ENCODE assay signal across 8 cellular contexts in genomic region chr10:96130326-96130758, GRCh38. TPM values are rescaled to one million over a fixed set of nuclear protein-coding genes. Genes with fewer than 3 reads are reported as not detected.
A peak's percentile ranks its signal among the peaks of the same experiment; 100 is the strongest.
DNase-seq lines count a peak whose midpoint lies in the region; ATAC-seq and TF ChIP-seq lines count a peak whose summit lies in the region.

No MANE protein-coding gene starts in this region.

- H3K4me2 ChIP-seq in DND-41 (ENCODE audit: insufficient read depth, low read length): peak overlapping the region; percentile 74

- H3K36me3 ChIP-seq in DND-41 (ENCODE audit: insufficient read depth, low read length) (peaks cover 29% of the 10 kb centered on the region), uterus (no peaks in the 10 kb centered on the region)

- H3K4me3 ChIP-seq in DND-41 (ENCODE audit: low read depth in 1 of 2, low read length in 2 of 2) (peak overlapping the region; percentile 72 to 95), uterus (peak overlapping the region; percentile 75 to 76)

- peak; percentile 85 for DNase-seq in DND-41
- peak in 75 of 76 experiments; percentile 30 to 92 (median 75) for DNase-seq in HUDEP-2 (lab: John Stamatoyannopoulos, UW; ENCODE audit: unreplicated experiment in 76 of 76)
- DNase-seq in activated naive CD4-positive, alpha-beta T cell treated with Interleukin-2 at 50 U/mL for 16 hours: peak; percentile 74
- DNase-seq in Right ventricle myocardium superior: peak; percentile 76
- peak; percentile 36 for DNase-seq in pons (ENCODE audit: low spot score)
- peak in 1 of 2 donors; percentile 43 for DNase-seq in uterus

- H4K20me1 ChIP-seq in DND-41 (ENCODE audit: insufficient read depth, low read length): no peaks in the 10 kb centered on the region

- ATAC-seq in DND-41 (ENCODE audit: insufficient read depth, low read depth) (peak; percentile 80), GM21423 (IDR thresholded peaks at IDR 0.05; ENCODE audit: unreplicated experiment) (peak; percentile 70), Right ventricle myocardium superior (ENCODE audit: poor library complexity) (peak; percentile 91)

- TF ChIP-seq POLR2A in Raji (IDR thresholded peaks at IDR 0.05; ENCODE audit: insufficient read depth, low read depth, low read length) (peak; percentile 63; the same call in 1 of the 2 replicates), uterus (IDR thresholded peaks at IDR 0.05) (no peak)

- intact Hi-C loops in Right ventricle myocardium superior (cut with DNase I) (no loop called here), uterus (cut with DNase I; ENCODE audit: low total_unique reads) (no loop called here)

- peak overlapping the region; percentile 79 for H2AFZ ChIP-seq in DND-41 (ENCODE audit: low read depth, low read length)

- H3K27ac ChIP-seq in DND-41 (ENCODE audit: low read length) (peak overlapping the region; percentile 100), uterus (peak overlapping the region; percentile 89 to 90)

- peaks cover 27% of the 10 kb centered on the region for H3K79me2 ChIP-seq in DND-41 (ENCODE audit: insufficient read depth, low read length)

- H3K4me1 ChIP-seq in DND-41 (ENCODE audit: insufficient read depth, low read length) (peaks cover 30% of the 10 kb centered on the region), uterus (peaks cover 0 to 9% of the 10 kb centered on the region in 2 donors)

- H3K9me3 ChIP-seq in DND-41 (ENCODE audit: insufficient read depth, low read length, severe bottlenecking) (no peaks in the 10 kb centered on the region), uterus (no peaks in the 10 kb centered on the region)

- TF ChIP-seq CTCF in DND-41 (IDR thresholded peaks at IDR 0.05; ENCODE audit: borderline replicate concordance, extremely low read depth, low read length, poor library complexity, severe bottlenecking) (no peak), uterus (IDR thresholded peaks at IDR 0.05) (no peak)

- no peaks in the 10 kb centered on the region for H3K27me3 ChIP-seq in DND-41 (ENCODE audit: insufficient read depth, low read length, poor library complexity)
- H3K27me3 ChIP-seq in uterus: peaks cover 0 to 35% of the 10 kb centered on the region in 2 donors

- peak overlapping the region; percentile 96 for H3K9ac ChIP-seq in DND-41 (ENCODE audit: low read depth, low read length)

RNA-seq across cellular contexts. Expression of gene ZNF518A, which starts 0.2 kb away (rescaled TPM):
- 10.0 TPM for total RNA-seq in Right ventricle myocardium superior
- 10 to 100 TPM; 12.4 to 82.3 (median 26.5) TPM for total RNA-seq in uterus
